ENCODE assay signal across 11 cellular contexts in genomic region chr10:1938317-1938716, GRCh38.
A peak's percentile ranks its signal among the peaks of the same experiment; 100 is the strongest.
DNase-seq lines count a peak whose midpoint lies in the region; ATAC-seq and TF ChIP-seq lines count a peak whose summit lies in the region.
"Had no signal": no experiment of that assay in that cellular context is flagged by ENCODE, and none has a peak within 500 bp of the region (broad histone marks: within the 10 kb centered on the region; RNA-seq: fewer than 3 reads in every experiment).

No MANE protein-coding gene starts in this region.

- no peak overlapping the region for H2BK12ac ChIP-seq in H9 (ENCODE audit: insufficient read length, low read depth, low read length)

- H2BK5ac ChIP-seq in H9 (ENCODE audit: insufficient read length, low read length): no peak overlapping the region

- no peak overlapping the region for H2BK20ac ChIP-seq in H9 (ENCODE audit: low read depth, low read length, poor library complexity, severe bottlenecking)

- peak overlapping the region; percentile 56 for H3K27ac Mint-ChIP-seq in activated CD8-positive, alpha-beta memory T cell treated with anti-CD3 and anti-CD28 coated beads, Interleukin-2, amount 10 ng/mL, durations not matched to agents 7 days and 5 days
- peak overlapping the region; percentile 95 to 100 (median 97) for H3K27ac Mint-ChIP-seq in naive thymus-derived CD4-positive, alpha-beta T cell
- peak overlapping the region; percentile 96 for H3K27ac Mint-ChIP-seq in stimulated activated naive CD8-positive, alpha-beta T cell treated with anti-CD3 and anti-CD28 coated beads, Interleukin-15, Interleukin-2, amounts not matched to agents 100 ng/mL and 50 ng/mL, for 24 hours
- H3K27ac Mint-ChIP-seq in H9: no peak overlapping the region
- H3K27ac Mint-ChIP-seq: progenitor cell of endocrine pancreas had no signal

- H2AK5ac ChIP-seq in H9 (ENCODE audit: insufficient read length, low read length): no peak overlapping the region

- H4K8ac ChIP-seq in H9 (replicated peaks; ENCODE audit: insufficient read length, low read depth, low read length): no peak overlapping the region

- H3K36me3 Mint-ChIP-seq in activated CD8-positive, alpha-beta memory T cell treated with anti-CD3 and anti-CD28 coated beads, Interleukin-2, amount 10 ng/mL, durations not matched to agents 7 days and 5 days: no peaks in the 10 kb centered on the region
- H3K36me3 Mint-ChIP-seq in naive thymus-derived CD4-positive, alpha-beta T cell: peaks cover 0 to 4% (median 2%) of the 10 kb centered on the region in 5 donors
- H3K36me3 Mint-ChIP-seq in stimulated activated naive CD8-positive, alpha-beta T cell treated with anti-CD3 and anti-CD28 coated beads, Interleukin-15, Interleukin-2, amounts not matched to agents 100 ng/mL and 50 ng/mL, for 24 hours (ENCODE audit: low read depth): no peaks in the 10 kb centered on the region
- no peaks in the 10 kb centered on the region for H3K36me3 Mint-ChIP-seq in H9 (ENCODE audit: insufficient read depth in 1 of 3, low read depth in 3 of 3)

- no peaks in the 10 kb centered on the region for H3K27me3 ChIP-seq in naive thymus-derived CD4-positive, alpha-beta T cell (ENCODE audit: control insufficient read depth in 2 of 2, insufficient read depth in 2 of 2, low read length in 2 of 2)
- no peaks in the 10 kb centered on the region for H3K27me3 ChIP-seq in H9 (ENCODE audit: insufficient read depth, low read length)

- H3K36me3 ChIP-seq in naive thymus-derived CD4-positive, alpha-beta T cell (ENCODE audit: control insufficient read depth in 2 of 3, insufficient read depth in 3 of 3, low read length in 3 of 3): no peaks in the 10 kb centered on the region
- H3K36me3 ChIP-seq: heart right ventricle had no signal

- H3K79me1 ChIP-seq in H9 (ENCODE audit: insufficient read depth, low read depth, low read length, poor library complexity, severe bottlenecking): no peaks in the 10 kb centered on the region

- no peak overlapping the region for H3K4me2 ChIP-seq in H9 (ENCODE audit: insufficient read depth, insufficient read length, low read length)

- POLR2A ChIA-PET in naive thymus-derived CD4-positive, alpha-beta T cell (lab: Charles Lee): interaction anchor here (1.0 kb wide), 1 partner anchor 12 kb away, joined by 5 read pairs; no protein-coding TSS in a partner anchor

- CTCF ChIA-PET in activated CD8-positive, alpha-beta memory T cell treated with anti-CD3 and anti-CD28 coated beads, Interleukin-2, amount 10 ng/mL, durations not matched to agents 7 days and 5 days (lab: Charles Lee): no interaction called here
- CTCF ChIA-PET in naive thymus-derived CD4-positive, alpha-beta T cell (lab: Charles Lee): no interaction called here

- H4K91ac ChIP-seq in H9 (ENCODE audit: insufficient read length, low read depth, low read length): no peak overlapping the region

- H2BK15ac ChIP-seq in H9 (ENCODE audit: low read depth, low read length): no peak overlapping the region

- H3K14ac ChIP-seq in H9 (ENCODE audit: insufficient read depth, low read length): no peak overlapping the region

- peak overlapping the region; percentile 32 for H3K4me3 ChIP-seq in naive thymus-derived CD4-positive, alpha-beta T cell (ENCODE audit: low read length)
- H3K4me3 ChIP-seq: heart right ventricle had no signal

- H3T11ph ChIP-seq in H9 (ENCODE audit: low read length): no peak overlapping the region

- H3K18ac ChIP-seq in H9 (ENCODE audit: insufficient read length, low read depth, low read length): no peak overlapping the region

- intact Hi-C loops in naive thymus-derived CD4-positive, alpha-beta T cell (cut with micrococcal nuclease): no loop called here

- H3K4ac ChIP-seq in H9 (ENCODE audit: low read depth, low read length): no peak overlapping the region

- H3K23me2 ChIP-seq in H9 (ENCODE audit: insufficient read length, low read depth, low read length, poor library complexity, severe bottlenecking): no peaks in the 10 kb centered on the region

- peaks cover 0 to 25% of the 10 kb centered on the region in 2 donors for H3K4me1 ChIP-seq in naive thymus-derived CD4-positive, alpha-beta T cell (ENCODE audit: control insufficient read depth in 2 of 2, insufficient read depth in 2 of 2, low read length in 2 of 2)
- H3K4me1 ChIP-seq in H9 (ENCODE audit: insufficient read depth, low read length): no peaks in the 10 kb centered on the region
- H3K4me1 ChIP-seq: heart right ventricle had no signal

- DNase-seq in activated CD8-positive, alpha-beta memory T cell treated with anti-CD3 and anti-CD28 coated beads, Interleukin-2, amount 10 ng/mL, durations not matched to agents 7 days and 5 days: peak; percentile 69
- DNase-seq in activated CD8-positive, alpha-beta memory T cell treated with anti-CD3 and anti-CD28 coated beads, Interleukin-2, amount 50 U/mL, for 48 hours: no peak
- peak; percentile 39 for DNase-seq in activated T-cell treated with anti-CD3 and anti-CD28 coated beads for 4 hours
- DNase-seq in naive thymus-derived CD4-positive, alpha-beta T cell: peak in 8 of 9 donors; percentile 55 to 87 (median 80)
- DNase-seq in dermis blood vessel endothelial cell: no peak
- DNase-seq in H9: no peak
- DNase-seq: heart right ventricle, mammary epithelial cell had no signal

- peaks cover 0 to 4% (median 0%) of the 10 kb centered on the region in 3 experiments for H3K9me3 ChIP-seq in naive thymus-derived CD4-positive, alpha-beta T cell (ENCODE audit: control insufficient read depth in 2 of 3, low read length in 3 of 3)
- H3K9me3 ChIP-seq in H9 (ENCODE audit: control insufficient read depth, low read depth, low read length): no peaks in the 10 kb centered on the region
- H3K9me3 ChIP-seq: heart right ventricle had no signal

- no peak overlapping the region for H3K23ac ChIP-seq in H9 (ENCODE audit: insufficient read length, low read depth, low read length)

- H4K5ac ChIP-seq in H9 (ENCODE audit: insufficient read length, low read depth, low read length): no peak overlapping the region

- no peaks in the 10 kb centered on the region for H3K27me3 Mint-ChIP-seq in activated CD8-positive, alpha-beta memory T cell treated with anti-CD3 and anti-CD28 coated beads, Interleukin-2, amount 10 ng/mL, durations not matched to agents 7 days and 5 days
- H3K27me3 Mint-ChIP-seq in naive thymus-derived CD4-positive, alpha-beta T cell: peaks cover 0 to 3% (median 0%) of the 10 kb centered on the region in 5 donors
- H3K27me3 Mint-ChIP-seq in stimulated activated naive CD8-positive, alpha-beta T cell treated with anti-CD3 and anti-CD28 coated beads, Interleukin-15, Interleukin-2, amounts not matched to agents 100 ng/mL and 50 ng/mL, for 24 hours: no peaks in the 10 kb centered on the region
- H3K27me3 Mint-ChIP-seq in H9 (ENCODE audit: low read depth): no peaks in the 10 kb centered on the region
- H3K27me3 Mint-ChIP-seq: progenitor cell of endocrine pancreas had no signal

- H3K56ac ChIP-seq in H9 (ENCODE audit: insufficient read length, low read depth, low read length): no peak overlapping the region

- no peak for TF ChIP-seq CTCF in H9 (conservative IDR thresholded peaks at IDR 0.05)

- H2AFZ ChIP-seq in H9 (ENCODE audit: low read length): no peak overlapping the region

- H3K79me2 ChIP-seq in H9 (ENCODE audit: insufficient read depth, low read length): no peaks in the 10 kb centered on the region

- peaks cover 1% of the 10 kb centered on the region for H3K9me3 Mint-ChIP-seq in activated CD8-positive, alpha-beta memory T cell treated with anti-CD3 and anti-CD28 coated beads, Interleukin-2, amount 10 ng/mL, durations not matched to agents 7 days and 5 days (ENCODE audit: low read depth)
- peaks cover 0 to 6% (median 3%) of the 10 kb centered on the region in 11 donors for H3K9me3 Mint-ChIP-seq in naive thymus-derived CD4-positive, alpha-beta T cell
- H3K9me3 Mint-ChIP-seq in stimulated activated naive CD8-positive, alpha-beta T cell treated with anti-CD3 and anti-CD28 coated beads, Interleukin-15, Interleukin-2, amounts not matched to agents 100 ng/mL and 50 ng/mL, for 24 hours: peaks cover 16% of the 10 kb centered on the region
- no peaks in the 10 kb centered on the region for H3K9me3 Mint-ChIP-seq in H9

- H3K4me1 Mint-ChIP-seq in activated CD8-positive, alpha-beta memory T cell treated with anti-CD3 and anti-CD28 coated beads, Interleukin-2, amount 10 ng/mL, durations not matched to agents 7 days and 5 days: peaks cover 21% of the 10 kb centered on the region
- peaks cover 6 to 71% (median 52%) of the 10 kb centered on the region in 7 donors for H3K4me1 Mint-ChIP-seq in naive thymus-derived CD4-positive, alpha-beta T cell
- H3K4me1 Mint-ChIP-seq in stimulated activated naive CD8-positive, alpha-beta T cell treated with anti-CD3 and anti-CD28 coated beads, Interleukin-15, Interleukin-2, amounts not matched to agents 100 ng/mL and 50 ng/mL, for 24 hours (ENCODE audit: low read depth): peaks cover 66% of the 10 kb centered on the region
- peaks cover 0 to under 1% of the 10 kb centered on the region in 2 experiments; a peak in 2 of 4 replicates for H3K4me1 Mint-ChIP-seq in H9

- peak overlapping the region; percentile 79 for H3K27ac ChIP-seq in naive thymus-derived CD4-positive, alpha-beta T cell (ENCODE audit: low read depth, low read length)
- H3K27ac ChIP-seq in H9 (ENCODE audit: insufficient read length, low read depth, low read length): no peak overlapping the region

- no peak overlapping the region for H3K4me3 Mint-ChIP-seq in activated CD8-positive, alpha-beta memory T cell treated with anti-CD3 and anti-CD28 coated beads, Interleukin-2, amount 10 ng/mL, durations not matched to agents 7 days and 5 days
- H3K4me3 Mint-ChIP-seq in naive thymus-derived CD4-positive, alpha-beta T cell: peak overlapping the region; percentile 54 to 89 (median 78)
- H3K4me3 Mint-ChIP-seq in stimulated activated naive CD8-positive, alpha-beta T cell treated with anti-CD3 and anti-CD28 coated beads, Interleukin-15, Interleukin-2, amounts not matched to agents 100 ng/mL and 50 ng/mL, for 24 hours: peak overlapping the region; percentile 79
- H3K4me3 Mint-ChIP-seq in H9: no peak overlapping the region

- no peak overlapping the region for H2BK120ac ChIP-seq in H9 (ENCODE audit: low read depth, low read length, poor library complexity, severe bottlenecking)

- H4K20me1 ChIP-seq in H9 (ENCODE audit: control insufficient read depth, insufficient read depth, insufficient read length): no peaks in the 10 kb centered on the region

- peak; percentile 61 for ATAC-seq in activated CD8-positive, alpha-beta memory T cell treated with anti-CD3 and anti-CD28 coated beads, Interleukin-2, amount 10 ng/mL, durations not matched to agents 7 days and 5 days
- ATAC-seq in naive thymus-derived CD4-positive, alpha-beta T cell: peak; percentile 77
- no peak for ATAC-seq in GM19351 (IDR thresholded peaks at IDR 0.05; ENCODE audit: unreplicated experiment)

- no peak overlapping the region for H3K9ac ChIP-seq in H9 (ENCODE audit: extremely low read depth, insufficient read length, low read length)

- no CpG with 5 or more reads among the region's 7 CpGs for WGBS in H9 (ENCODE audit: extremely low coverage, insufficient read length, low lambda C conversion rate)

Comparison
In these comparisons a context has a peak if more than half of its experiments do, and no peak if none do; other contexts are left out.
1. DNase-seq: peak in activated CD8-positive, alpha-beta memory T cell treated with anti-CD3 and anti-CD28 coated beads, Interleukin-2, amount 10 ng/mL, durations not matched to agents 7 days and 5 days (single experiment), activated T-cell treated with anti-CD3 and anti-CD28 coated beads for 4 hours (single experiment) and naive thymus-derived CD4-positive, alpha-beta T cell (8 of 9); none in activated CD8-positive, alpha-beta memory T cell treated with anti-CD3 and anti-CD28 coated beads, Interleukin-2, amount 50 U/mL, for 48 hours (single experiment), dermis blood vessel endothelial cell (single experiment) and H9 (single experiment).
2. H3K27ac Mint-ChIP-seq: peak in activated CD8-positive, alpha-beta memory T cell treated with anti-CD3 and anti-CD28 coated beads, Interleukin-2, amount 10 ng/mL, durations not matched to agents 7 days and 5 days (single experiment), naive thymus-derived CD4-positive, alpha-beta T cell (9 of 9) and stimulated activated naive CD8-positive, alpha-beta T cell treated with anti-CD3 and anti-CD28 coated beads, Interleukin-15, Interleukin-2, amounts not matched to agents 100 ng/mL and 50 ng/mL, for 24 hours (single experiment); none in H9 (0 of 3).
3. H3K4me3 Mint-ChIP-seq: peak in naive thymus-derived CD4-positive, alpha-beta T cell (10 of 10) and stimulated activated naive CD8-positive, alpha-beta T cell treated with anti-CD3 and anti-CD28 coated beads, Interleukin-15, Interleukin-2, amounts not matched to agents 100 ng/mL and 50 ng/mL, for 24 hours (single experiment); none in activated CD8-positive, alpha-beta memory T cell treated with anti-CD3 and anti-CD28 coated beads, Interleukin-2, amount 10 ng/mL, durations not matched to agents 7 days and 5 days (single experiment) and H9 (0 of 2).